10 cellular contexts compared by ENCODE assay signal in the genomic region with DNA sequence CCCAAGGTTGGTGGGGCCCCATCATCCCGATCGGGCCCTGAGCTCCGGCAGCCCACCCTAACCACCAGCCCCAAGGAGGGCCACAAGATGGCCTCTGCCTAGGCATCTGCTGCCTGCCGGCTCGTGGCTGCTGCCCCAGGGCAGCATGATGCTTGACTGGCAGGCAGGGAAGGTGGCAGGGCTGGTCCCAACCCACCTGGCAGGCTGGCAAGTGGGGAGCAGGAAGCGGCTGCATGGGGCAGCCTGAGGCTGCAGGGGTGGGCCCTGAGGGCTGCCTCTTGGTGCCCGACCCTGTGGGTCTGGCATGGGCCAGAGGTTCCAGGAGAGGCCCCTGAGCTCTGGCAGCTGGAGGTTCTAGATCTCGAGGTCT. TPM values are rescaled to one million over a fixed set of nuclear protein-coding genes. Genes with fewer than 3 reads are reported as not detected.
DNase-seq lines count a peak whose midpoint lies in the region; ATAC-seq and TF ChIP-seq lines count a peak whose summit lies in the region.
"Had no signal": no experiment of that assay in that cellular context is flagged by ENCODE, and none has a peak within 500 bp of the region (broad histone marks: within the 10 kb centered on the region; RNA-seq: fewer than 3 reads in every experiment).

No MANE protein-coding gene starts in this region.

- peak overlapping the region in 1 of 2 experiments; percentile 85 for H3K18ac ChIP-seq in mesenchymal stem cell (ENCODE audit: low read depth in 1 of 2, low read length in 2 of 2)

- no peak overlapping the region for H3K4me3 ChIP-seq in HUES64 (ENCODE audit: low read length)
- peak overlapping the region; percentile 61 for H3K4me3 ChIP-seq in coronary artery
- no peak overlapping the region for H3K4me3 ChIP-seq in mesenchymal stem cell (ENCODE audit: insufficient read depth in 1 of 2, low read depth in 1 of 2, low read length in 2 of 2)
- H3K4me3 ChIP-seq in subcutaneous abdominal adipose tissue (ENCODE audit: low read depth in 1 of 5, low read length in 5 of 5), result no peak overlapping the region

- H3K79me1 ChIP-seq in mesenchymal stem cell (replicated peaks; ENCODE audit: low read length, poor library complexity, severe bottlenecking), result peaks cover 44% of the 10 kb centered on the region

- H3K23ac ChIP-seq in mesenchymal stem cell (ENCODE audit: low read length in 2 of 2), result no peak overlapping the region

- H3K9me3 ChIP-seq in HUES64 (ENCODE audit: insufficient read depth, low read depth, low read length) (no peaks in the 10 kb centered on the region), mesenchymal stem cell (ENCODE audit: control insufficient read depth, low read length) (no peaks in the 10 kb centered on the region), subcutaneous abdominal adipose tissue (ENCODE audit: control insufficient read depth in 5 of 5, low read length in 5 of 5) (no peaks in the 10 kb centered on the region)

- H2BK15ac ChIP-seq in mesenchymal stem cell (ENCODE audit: low read depth, poor library complexity, severe bottlenecking), result no peak overlapping the region

- H4K8ac ChIP-seq in mesenchymal stem cell (ENCODE audit: low read length), result peak overlapping the region; percentile 59

- H2BK120ac ChIP-seq in mesenchymal stem cell (ENCODE audit: low read depth, low read length), result peak overlapping the region; percentile 57

- peak overlapping the region; percentile 24 for H2AFZ ChIP-seq in mesenchymal stem cell (ENCODE audit: low read depth, low read length)

- H3K9ac ChIP-seq in HUES64 (ENCODE audit: low read depth, low read length) (peak overlapping the region; percentile 52), mesenchymal stem cell (ENCODE audit: low read length) (peak overlapping the region; percentile 54), subcutaneous abdominal adipose tissue (ENCODE audit: low read length in 5 of 5) (peak overlapping the region in 2 of 5 donors; percentile 11 to 26)

- peak overlapping the region; percentile 36 for H4K91ac ChIP-seq in mesenchymal stem cell (ENCODE audit: low read length)

- H3K4me2 ChIP-seq in mesenchymal stem cell (ENCODE audit: low read length, poor library complexity, severe bottlenecking), result no peak overlapping the region

- WGBS in HUES64, result 89% methylated on average over 8 of the region's 8 CpGs
- 89% methylated on average over 7 of the region's 8 CpGs for WGBS in mesenchymal stem cell

- H3K14ac ChIP-seq in mesenchymal stem cell (ENCODE audit: low read length in 2 of 2), result no peak overlapping the region

- H3K27ac ChIP-seq in HUES64 (ENCODE audit: low read depth, low read length), result peak overlapping the region; percentile 18; the same call in 1 of the 2 replicates
- H3K27ac ChIP-seq in coronary artery, result peak overlapping the region; percentile 71 to 91
- H3K27ac ChIP-seq in mesenchymal stem cell (ENCODE audit: low read length, poor library complexity, severe bottlenecking), result no peak overlapping the region
- H3K27ac ChIP-seq in subcutaneous abdominal adipose tissue (ENCODE audit: low read depth, low read length), result peak overlapping the region; percentile 37

- TF ChIP-seq CTCF in coronary artery (IDR thresholded peaks at IDR 0.05), result no peak

- ATAC-seq in HG03457 (IDR thresholded peaks at IDR 0.05; ENCODE audit: unreplicated experiment) (no peak), GM18873 (IDR thresholded peaks at IDR 0.05; ENCODE audit: low FRiP score, unreplicated experiment) (no peak)
- ATAC-seq: CD8-positive, alpha-beta T cell had no signal

- peak overlapping the region; percentile 38 to 66 for H3K4ac ChIP-seq in mesenchymal stem cell (ENCODE audit: low read depth in 1 of 2, low read length in 2 of 2)

- H3K4me1 ChIP-seq in HUES64 (ENCODE audit: insufficient read depth, low read length) (0 out of 2 replicates have a peak, but pooled peaks cover 5% of the 10 kb centered on the region), mesenchymal stem cell (ENCODE audit: control insufficient read depth, insufficient read depth, low read depth, low read length) (peaks cover 39% of the 10 kb centered on the region), subcutaneous abdominal adipose tissue (ENCODE audit: control insufficient read depth in 5 of 5, insufficient read depth in 5 of 5, low read length in 5 of 5) (peaks cover 4 to 69% (median 48%) of the 10 kb centered on the region in 5 donors)

- H2BK5ac ChIP-seq in mesenchymal stem cell (ENCODE audit: low read depth, low read length, poor library complexity, severe bottlenecking), result no peak overlapping the region

- H3K36me3 ChIP-seq in HUES64 (ENCODE audit: insufficient read depth, low read length) (0 out of 2 replicates have a peak, but pooled peaks cover 4% of the 10 kb centered on the region), mesenchymal stem cell (ENCODE audit: control insufficient read depth in 1 of 2, insufficient read depth in 2 of 2, low read depth in 1 of 2, low read length in 2 of 2) (peaks cover 36 to 86% of the 10 kb centered on the region in 2 experiments), subcutaneous abdominal adipose tissue (ENCODE audit: control insufficient read depth in 5 of 5, insufficient read depth in 5 of 5, low read length in 5 of 5) (peaks cover 0 to 42% (median 39%) of the 10 kb centered on the region in 5 donors)

- H3K27me3 ChIP-seq in HUES64 (ENCODE audit: insufficient read depth, low read length), result no peaks in the 10 kb centered on the region
- H3K27me3 ChIP-seq in mesenchymal stem cell (ENCODE audit: control insufficient read depth in 1 of 2, insufficient read depth in 1 of 2, low read length in 2 of 2), result no peaks in the 10 kb centered on the region
- H3K27me3 ChIP-seq in subcutaneous abdominal adipose tissue (ENCODE audit: control insufficient read depth in 5 of 5, insufficient read depth in 4 of 5, low read length in 5 of 5), result no peaks in the 10 kb centered on the region

- no peak overlapping the region for H2AK5ac ChIP-seq in mesenchymal stem cell (ENCODE audit: low read length, severe bottlenecking)

- DNase-seq in coronary artery (ENCODE audit: low spot score) (no peak), mesenchymal stem cell (no peak), H4 (ENCODE audit: low spot score) (no peak)
- DNase-seq in activated CD4-positive, CD25-positive, alpha-beta regulatory T cell treated with anti-CD3 and anti-CD28 coated beads, Interleukin-2, amount 50 U/mL, for 72 hours, result no peak
- DNase-seq: CD8-positive, alpha-beta T cell; NCI-H2081 treated with DMSO at 0.1 percent for 48 hours had no signal

- peak overlapping the region; percentile 33 to 56 for H2BK12ac ChIP-seq in mesenchymal stem cell (ENCODE audit: low read length in 2 of 2)

RNA-seq across cellular contexts. Expression of gene GJC2, which starts 0.8 kb away (rescaled TPM):
- 0.35 TPM for polyA plus RNA-seq in HUES64 (2013, experiment 1 of 2)
- polyA plus RNA-seq in HUES64 (2013, experiment 2 of 2), result 0.38 TPM
- 0.33 TPM for polyA plus RNA-seq in mesenchymal stem cell (2013, experiment 1 of 2)
- 0.37 TPM for polyA plus RNA-seq in mesenchymal stem cell (2013, experiment 2 of 2)
- 0.06 TPM in 1 of 2 replicates, not detected in the other for total RNA-seq in H4 (2014; rRNA removed; shearing (Covaris generic))

RNA-seq across cellular contexts. Expression of gene GUK1, which starts 8.9 kb away (rescaled TPM):
- polyA plus RNA-seq in HUES64 (2013, experiment 1 of 2), result 85.7 TPM
- 83.2 TPM for polyA plus RNA-seq in HUES64 (2013, experiment 2 of 2)
- 218 TPM for polyA plus RNA-seq in mesenchymal stem cell (2013, experiment 1 of 2)
- polyA plus RNA-seq in mesenchymal stem cell (2013, experiment 2 of 2), result 225 TPM
- total RNA-seq in H4 (2014; rRNA removed; shearing (Covaris generic)), result 185 and 196 TPM in 2 replicates

RNA-seq across cellular contexts. Expression of gene IBA57, which starts 16.6 kb away (rescaled TPM):
- 3.6 TPM for polyA plus RNA-seq in HUES64 (2013, experiment 1 of 2)
- polyA plus RNA-seq in HUES64 (2013, experiment 2 of 2), result 2.9 TPM
- 1.2 TPM for polyA plus RNA-seq in mesenchymal stem cell (2013, experiment 1 of 2)
- 1.7 TPM for polyA plus RNA-seq in mesenchymal stem cell (2013, experiment 2 of 2)
- total RNA-seq in H4 (2014; rRNA removed; shearing (Covaris generic)), result 0.74 and 1.8 TPM in 2 replicates

RNA-seq across cellular contexts. Expression of gene MRPL55, which starts 39.9 kb away (rescaled TPM):
- 47.5 TPM for polyA plus RNA-seq in HUES64 (2013, experiment 1 of 2)
- polyA plus RNA-seq in HUES64 (2013, experiment 2 of 2), result 53.4 TPM
- polyA plus RNA-seq in mesenchymal stem cell (2013, experiment 1 of 2), result 49.1 TPM
- 50.1 TPM for polyA plus RNA-seq in mesenchymal stem cell (2013, experiment 2 of 2)
- total RNA-seq in H4 (2014; rRNA removed; shearing (Covaris generic)), result 85.3 and 97.7 TPM in 2 replicates

RNA-seq across cellular contexts. Expression of gene C1orf35, which starts 45.8 kb away (rescaled TPM):
- polyA plus RNA-seq in HUES64 (2013, experiment 1 of 2), result 21.1 TPM
- polyA plus RNA-seq in HUES64 (2013, experiment 2 of 2), result 18.2 TPM
- 10.8 TPM for polyA plus RNA-seq in mesenchymal stem cell (2013, experiment 1 of 2)
- 11.6 TPM for polyA plus RNA-seq in mesenchymal stem cell (2013, experiment 2 of 2)
- total RNA-seq in H4 (2014; rRNA removed; shearing (Covaris generic)), result 10.7 and 14.2 TPM in 2 replicates
